24 cellular contexts compared by ENCODE assay signal in the genomic region with DNA sequence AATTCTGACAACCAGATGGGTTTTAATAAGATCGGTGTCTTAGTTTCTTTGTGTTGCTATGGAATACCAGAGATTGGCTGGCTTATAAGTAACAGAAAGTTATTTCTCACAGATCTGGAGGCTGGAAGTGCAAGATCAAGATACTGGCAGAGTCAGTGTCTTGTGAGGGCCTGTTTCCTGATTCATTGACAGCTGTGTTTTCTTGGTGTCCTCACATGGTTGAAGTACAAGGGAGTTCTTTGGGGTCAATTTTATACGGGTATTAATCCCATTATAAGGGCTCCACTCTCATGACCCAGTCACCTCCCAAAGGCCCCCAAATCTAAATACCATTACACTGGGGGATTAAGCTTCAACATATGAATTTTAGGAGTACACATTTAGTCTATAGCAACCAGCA.
"Had no signal": no experiment of that assay in that cellular context is flagged by ENCODE, and none has a peak within 500 bp of the region (broad histone marks: within the 10 kb centered on the region; RNA-seq: fewer than 3 reads in every experiment).

No MANE protein-coding gene starts in this region.

- H3K9me3 ChIP-seq: stomach, suprapubic skin, testis, thoracic aorta, thyroid gland, tibial artery, tibial nerve, transverse colon, upper lobe of left lung, upper lobe of right lung, uterus, vagina had no signal

- H3K27ac ChIP-seq: stomach, suprapubic skin, testis, thoracic aorta, thyroid gland, tibial artery, tibial nerve, transverse colon, upper lobe of left lung, upper lobe of right lung, uterus, vagina had no signal

- H3K36me3 ChIP-seq: stomach, suprapubic skin, thoracic aorta, thyroid gland, tibial artery, tibial nerve, transverse colon, upper lobe of left lung, upper lobe of right lung, uterus, vagina had no signal

- H3K4me3 ChIP-seq: stomach, suprapubic skin, testis, thoracic aorta, thyroid gland, tibial artery, tibial nerve, transverse colon, upper lobe of left lung, upper lobe of right lung, uterus, vagina had no signal

- DNase-seq: stimulated activated CD4-positive, alpha-beta T cell treated with anti-CD3 and anti-CD28 coated beads, Interleukin-2, amount 100 ng/mL, for 48 hours; stimulated activated CD4-positive, alpha-beta T cell treated with anti-CD3 and anti-CD28 coated beads, Interleukin-4, amount 100 ng/mL, for 1 hour; stimulated activated CD4-positive, alpha-beta T cell treated with anti-CD3 and anti-CD28 coated beads, Interleukin-4, amount 100 ng/mL, for 24 hours; stimulated activated CD4-positive, alpha-beta T cell treated with anti-CD3 and anti-CD28 coated beads, Interleukin-4, amount 100 ng/mL, for 4 hours; stimulated activated CD8-positive, alpha-beta memory T cell treated with anti-CD3 and anti-CD28 coated beads, Interleukin-4, amount 100 ng/mL, for 48 hours; stimulated activated naive B cell treated with anti-CD40 and anti-IgM and Interleukin-4, amounts not matched to agents 10 μg/mL and 1 μg/mL and 100 μg/mL, for 72 hours; stimulated activated naive CD4-positive, alpha-beta T cell; stimulated activated naive CD4-positive, alpha-beta T cell treated with Interleukin-2 at 50 U/mL for 16 hours; stimulated activated naive CD8-positive, alpha-beta T cell treated with anti-CD3 and anti-CD28 coated beads, Interleukin-15, amount 100 ng/mL, for 72 hours; stimulated activated naive CD8-positive, alpha-beta T cell treated with anti-CD3 and anti-CD28 coated beads, Interleukin-15, Interleukin-2, amounts not matched to agents 100 U/mL and 50 U/mL, for 24 hours; stomach; substantia nigra; testis; thyroid gland; tibial artery; transverse colon; trophoblast cell; upper lobe of left lung; upper lobe of right lung; uterus had no signal

- H3K27me3 ChIP-seq: stomach, suprapubic skin, testis, thyroid gland, tibial artery, tibial nerve, transverse colon, upper lobe of left lung, upper lobe of right lung, uterus, vagina had no signal

- H3K4me1 ChIP-seq: suprapubic skin, testis, tibial artery, tibial nerve, transverse colon, upper lobe of left lung, upper lobe of right lung, uterus, vagina had no signal
